ENCODE assay signal across 1 cellular context in genomic region chr11:17353228-17354021, GRCh38.
TF ChIP-seq lines count a peak whose summit lies in the region.

No MANE protein-coding gene starts in this region.

TF ChIP-seq in HepG2, 621 proteins besides CTCF, POLR2A, EP300 and RAD21 (continued from another document and continues in another):
- TF ChIP-seq ZBED4 (CRISPR knock-in tag; IDR thresholded peaks at IDR 0.05; ENCODE audit: borderline replicate concordance) (peak; percentile 75; the same call in 1 of the 2 replicates), ZNF570 (CRISPR knock-in tag; IDR thresholded peaks at IDR 0.05; ENCODE audit: borderline replicate concordance) (0 out of 2 replicates have a peak, but pooled peaks have one; percentile 45), AHDC1 (CRISPR knock-in tag; IDR thresholded peaks at IDR 0.05; ENCODE audit: borderline replicate concordance) (0 out of 2 replicates have a peak, but pooled peaks have one; percentile 32), ADNP (CRISPR knock-in tag; IDR thresholded peaks at IDR 0.05) (no peak), MEF2D (CRISPR knock-in tag; IDR thresholded peaks at IDR 0.05) (peak; percentile 63; the same call in 1 of the 2 replicates), AKAP8 (CRISPR knock-in tag; IDR thresholded peaks at IDR 0.05) (peak; percentile 43; the same call in 1 of the 2 replicates), ATF7 (IDR thresholded peaks at IDR 0.05) (no peak), ATF7 (CRISPR knock-in tag; IDR thresholded peaks at IDR 0.05) (0 out of 2 replicates have a peak, but pooled peaks have one; percentile 32), SRY (CRISPR knock-in tag; IDR thresholded peaks at IDR 0.05) (peak; percentile 78; the same call in 1 of the 2 replicates), MAZ (IDR thresholded peaks at IDR 0.05; ENCODE audit: borderline replicate concordance, low read depth, low read length) (no peak), MAZ (CRISPR knock-in tag; IDR thresholded peaks at IDR 0.05; ENCODE audit: low read depth) (peak; percentile 85; the same call in 1 of the 2 replicates), SP4 (CRISPR knock-in tag; IDR thresholded peaks at IDR 0.05) (peak; percentile 82), PLRG1 (conservative IDR thresholded peaks at IDR 0.05) (no peak), ZNF83 (CRISPR knock-in tag; IDR thresholded peaks at IDR 0.05; ENCODE audit: borderline replicate concordance) (peak; percentile 94; the same call in 1 of the 2 replicates), CENPX (CRISPR knock-in tag; IDR thresholded peaks at IDR 0.05) (no peak), NFKB2 (CRISPR knock-in tag; IDR thresholded peaks at IDR 0.05; ENCODE audit: borderline replicate concordance) (peak; percentile 80; the same call in 1 of the 2 replicates), TOPORS (CRISPR knock-in tag; IDR thresholded peaks at IDR 0.05) (peak; percentile 62; the same call in 1 of the 2 replicates), KLF16 (CRISPR knock-in tag; IDR thresholded peaks at IDR 0.05) (peak in 1 of 2 experiments; percentile 89; a peak in 2 of 4 replicates), GFI1 (CRISPR knock-in tag; IDR thresholded peaks at IDR 0.05; ENCODE audit: borderline replicate concordance) (peak; percentile 65), ZNF747 (CRISPR knock-in tag; IDR thresholded peaks at IDR 0.05; ENCODE audit: borderline replicate concordance) (peak; percentile 97), ZNF335 (CRISPR knock-in tag; IDR thresholded peaks at IDR 0.05) (peak; percentile 22; the same call in 1 of the 2 replicates), JUN (CRISPR knock-in tag; IDR thresholded peaks at IDR 0.05) (0 out of 2 replicates have a peak, but pooled peaks have one; percentile 24), NCOR1 (IDR thresholded peaks at IDR 0.05; ENCODE audit: borderline replicate concordance, low read length) (peak; percentile 48; the same call in 1 of the 2 replicates), HDAC1 (CRISPR knock-in tag; IDR thresholded peaks at IDR 0.05) (peak; percentile 78), ZBTB42 (CRISPR knock-in tag; IDR thresholded peaks at IDR 0.05) (no peak), MAX (IDR thresholded peaks at IDR 0.05) (peak; percentile 99), POLR2AphosphoS5 (IDR thresholded peaks at IDR 0.05; ENCODE audit: low read depth, low read length) (peak; percentile 72), ERF (CRISPR knock-in tag; IDR thresholded peaks at IDR 0.05) (peak; percentile 63; the same call in 1 of the 2 replicates), NONO (IDR thresholded peaks at IDR 0.05) (no peak), NONO (CRISPR knock-in tag; conservative IDR thresholded peaks at IDR 0.05) (peak; percentile 53; the same call in 1 of the 2 replicates), KLF15 (CRISPR knock-in tag; IDR thresholded peaks at IDR 0.05; ENCODE audit: borderline replicate concordance) (no peak), KIAA2018 (CRISPR knock-in tag; IDR thresholded peaks at IDR 0.05; ENCODE audit: borderline replicate concordance) (no peak), SALL1 (CRISPR knock-in tag; IDR thresholded peaks at IDR 0.05) (peak; percentile 96), SP2 (CRISPR knock-in tag; IDR thresholded peaks at IDR 0.05) (peak; percentile 44; the same call in 1 of the 2 replicates), UBTF (CRISPR knock-in tag; IDR thresholded peaks at IDR 0.05) (peak; percentile 96), RBM39 (IDR thresholded peaks at IDR 0.05; ENCODE audit: low read depth, low read length, poor library complexity, severe bottlenecking) (peak; percentile 86), ZNF770 (CRISPR knock-in tag; IDR thresholded peaks at IDR 0.05) (peak; percentile 36; the same call in 1 of the 2 replicates), ZSCAN21 (CRISPR knock-in tag; IDR thresholded peaks at IDR 0.05; ENCODE audit: borderline replicate concordance) (peak; percentile 93; the same call in 1 of the 2 replicates), ZNF138 (CRISPR knock-in tag; IDR thresholded peaks at IDR 0.05; ENCODE audit: low read depth) (no peak)
